ENCODE assay signal across 16 cellular contexts in genomic region chr1:81703352-81703735, GRCh38.
DNase-seq lines count a peak whose midpoint lies in the region; ATAC-seq and TF ChIP-seq lines count a peak whose summit lies in the region.
"Had no signal": no experiment of that assay in that cellular context is flagged by ENCODE, and none has a peak within 500 bp of the region (broad histone marks: within the 10 kb centered on the region; RNA-seq: fewer than 3 reads in every experiment).

No MANE protein-coding gene starts in this region.

- H3K27ac ChIP-seq in AG04450 (ENCODE audit: low read depth, low read length) (peak overlapping the region; percentile 75), suprapubic skin (no peak overlapping the region)
- H3K27ac ChIP-seq in CD8-positive, alpha-beta T cell (ENCODE audit: low read depth, low read length), result no peak overlapping the region
- H3K27ac ChIP-seq: Peyer's patch, psoas muscle had no signal

- H3K36me3 Mint-ChIP-seq in CD8-positive, alpha-beta T cell, result no peaks in the 10 kb centered on the region

- peaks cover 10% of the 10 kb centered on the region for H3K9me3 Mint-ChIP-seq in CD8-positive, alpha-beta T cell
- H3K9me3 Mint-ChIP-seq: activated CD4-positive, alpha-beta T cell treated with anti-CD3 and anti-CD28 coated beads, Interleukin-2, amount 10 ng/mL, durations not matched to agents 24 days and 14 days had no signal

- intact Hi-C loops in CD8-positive, alpha-beta T cell (cut with DNase I, micrococcal nuclease), result no loop called here

- no peak overlapping the region for H3K27ac Mint-ChIP-seq in CD8-positive, alpha-beta T cell
- H3K27ac Mint-ChIP-seq: activated CD4-positive, alpha-beta T cell treated with anti-CD3 and anti-CD28 coated beads, Interleukin-2, amount 10 ng/mL, durations not matched to agents 24 days and 14 days had no signal

- H3K4me1 ChIP-seq in suprapubic skin, result peaks cover 8% of the 10 kb centered on the region
- no peaks in the 10 kb centered on the region for H3K4me1 ChIP-seq in CD8-positive, alpha-beta T cell (ENCODE audit: insufficient read depth, low read length)
- H3K4me1 ChIP-seq: Peyer's patch, psoas muscle had no signal

- ATAC-seq in GM21526 (IDR thresholded peaks at IDR 0.05; ENCODE audit: low FRiP score, unreplicated experiment), result no peak
- ATAC-seq in CD8-positive, alpha-beta T cell, result no peak
- ATAC-seq: psoas muscle had no signal

- H3K4me3 ChIP-seq in AG04450 (ENCODE audit: low read depth, low read length) (no peak overlapping the region), cardiac fibroblast (replicated peaks in 1 of 2; ENCODE audit: low read depth in 2 of 2, low read length in 2 of 2) (peak overlapping the region in 1 of 2 donors; percentile 2), suprapubic skin (no peak overlapping the region)
- H3K4me3 ChIP-seq in CD8-positive, alpha-beta T cell (ENCODE audit: low read depth, low read length), result no peak overlapping the region
- H3K4me3 ChIP-seq: Peyer's patch, psoas muscle had no signal

- TF ChIP-seq EP300 in suprapubic skin (IDR thresholded peaks at IDR 0.05), result no peak

- TF ChIP-seq POLR2A in suprapubic skin (IDR thresholded peaks at IDR 0.05), result no peak

- no peak overlapping the region for H3K4me3 Mint-ChIP-seq in CD8-positive, alpha-beta T cell
- H3K4me3 Mint-ChIP-seq: activated CD4-positive, alpha-beta T cell treated with anti-CD3 and anti-CD28 coated beads, Interleukin-2, amount 10 ng/mL, durations not matched to agents 24 days and 14 days had no signal

- TF ChIP-seq CTCF in AG04450 (IDR thresholded peaks at IDR 0.05; ENCODE audit: low read depth, low read length) (no peak), cardiac fibroblast (IDR thresholded peaks at IDR 0.05; ENCODE audit: low read depth, low read length) (no peak), suprapubic skin (IDR thresholded peaks at IDR 0.05) (no peak)
- no peak for TF ChIP-seq CTCF in CD8-positive, alpha-beta T cell (IDR thresholded peaks at IDR 0.05)

- H3K4me1 Mint-ChIP-seq in CD8-positive, alpha-beta T cell (ENCODE audit: low read depth), result no peaks in the 10 kb centered on the region
- H3K4me1 Mint-ChIP-seq: activated CD4-positive, alpha-beta T cell treated with anti-CD3 and anti-CD28 coated beads, Interleukin-2, amount 10 ng/mL, durations not matched to agents 24 days and 14 days had no signal

- CTCF ChIA-PET in AG04450 (lab: Charles Lee), result no interaction called here
- CTCF ChIA-PET in CD8-positive, alpha-beta T cell (lab: Charles Lee), result no interaction called here

- H3K36me3 ChIP-seq in suprapubic skin, result no peaks in the 10 kb centered on the region
- H3K36me3 ChIP-seq in CD8-positive, alpha-beta T cell (ENCODE audit: insufficient read depth, low read length), result no peaks in the 10 kb centered on the region
- H3K36me3 ChIP-seq: Peyer's patch had no signal

- DNase-seq in AG04450 (ENCODE audit: low read depth, low spot score) (no peak), LHCN-M2 (ENCODE audit: low read depth) (peak; percentile 49), cardiac fibroblast (ENCODE audit: low read depth in 2 of 2) (peak; percentile 70 to 93), kidney tubule cell (ENCODE audit: low spot score) (peak; percentile 49), NCI-H1417 treated with DMSO at 0.1 percent for 48 hours (lab: John Stamatoyannopoulos, UW) (no peak), suprapubic skin (ENCODE audit: low spot score in 2 of 2) (no peak)
- DNase-seq in CD8-positive, alpha-beta T cell, result no peak
- DNase-seq: activated CD4-positive, alpha-beta T cell treated with anti-CD3 and anti-CD28 coated beads, Interleukin-2, amount 10 ng/mL, durations not matched to agents 24 days and 14 days; central memory CD4-positive, alpha-beta T cell; DMS79 treated with DMSO at 0.1 percent for 48 hours; NCI-H2227 treated with DMSO at 0.1 percent for 48 hours; Peyer's patch; psoas muscle; stimulated activated CD4-positive, alpha-beta T cell treated with anti-CD3 and anti-CD28 coated beads, Interleukin-2, amount 100 ng/mL, for 24 hours; T-helper 2 cell had no signal

- H3K27me3 ChIP-seq in AG04450 (ENCODE audit: control insufficient read depth, insufficient read depth, low read length) (no peaks in the 10 kb centered on the region), suprapubic skin (no peaks in the 10 kb centered on the region)
- H3K27me3 ChIP-seq in CD8-positive, alpha-beta T cell (ENCODE audit: insufficient read depth, low read length), result no peaks in the 10 kb centered on the region
- H3K27me3 ChIP-seq: Peyer's patch had no signal

- no peaks in the 10 kb centered on the region for H3K27me3 Mint-ChIP-seq in CD8-positive, alpha-beta T cell (ENCODE audit: low read depth)
- H3K27me3 Mint-ChIP-seq: activated CD4-positive, alpha-beta T cell treated with anti-CD3 and anti-CD28 coated beads, Interleukin-2, amount 10 ng/mL, durations not matched to agents 24 days and 14 days had no signal

- 86% methylated on average over 3 of the region's 3 CpGs for WGBS in suprapubic skin

- POLR2A ChIA-PET in AG04450 (lab: Yijun Ruan, JAX), result no interaction called here
- POLR2A ChIA-PET in CD8-positive, alpha-beta T cell (lab: Charles Lee), result no interaction called here

- H3K9me3 ChIP-seq in AG04450 (ENCODE audit: control insufficient read depth, insufficient read depth, low read length) (no peaks in the 10 kb centered on the region), suprapubic skin (no peaks in the 10 kb centered on the region)
- no peaks in the 10 kb centered on the region for H3K9me3 ChIP-seq in CD8-positive, alpha-beta T cell (ENCODE audit: low read length)
- H3K9me3 ChIP-seq: Peyer's patch, psoas muscle had no signal

Comparison
In these comparisons a context has a peak if more than half of its experiments do, and no peak if none do; other contexts are left out.
1. DNase-seq: peak in LHCN-M2 (single experiment), cardiac fibroblast (2 of 2) and kidney tubule cell (single experiment); none in AG04450 (single experiment), NCI-H1417 treated with DMSO at 0.1 percent for 48 hours (single experiment), suprapubic skin (0 of 2) and CD8-positive, alpha-beta T cell (0 of 7).